Comparison of ENCODE assay signal across 8 cellular contexts in the genomic region with DNA sequence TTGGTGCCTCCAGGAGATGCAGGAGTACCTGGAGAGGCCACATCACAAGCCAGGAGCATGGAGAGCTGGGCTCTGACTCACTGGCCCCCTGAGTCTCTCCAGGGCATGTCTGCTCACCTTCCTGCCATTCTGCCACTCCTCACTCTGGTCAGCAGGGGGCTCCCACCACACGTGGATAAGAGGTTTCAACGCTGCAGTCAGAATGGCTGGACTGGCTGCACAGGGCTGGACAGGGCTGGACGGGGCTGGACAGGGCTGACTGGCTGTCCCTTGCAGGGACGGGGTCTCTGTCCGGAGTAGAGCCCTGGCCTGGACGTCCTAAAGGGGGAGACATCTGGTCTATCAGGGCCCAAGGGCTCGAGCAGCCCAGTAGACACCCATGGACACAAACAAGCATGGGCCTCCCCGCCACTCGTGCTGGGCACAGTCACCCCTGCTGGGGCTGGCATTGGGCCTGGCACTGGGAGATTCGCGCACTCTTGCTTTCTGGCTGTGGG. TPM values are rescaled to one million over a fixed set of nuclear protein-coding genes. Genes with fewer than 3 reads are reported as not detected.
DNase-seq lines count a peak whose midpoint lies in the region; ATAC-seq and FAIRE-seq lines count a peak whose summit lies in the region.

No MANE protein-coding gene starts in this region.

- POLR2A ChIA-PET in T-cell (lab: Charles Lee) = no interaction called here

- no peak overlapping the region for H3K4me3 Mint-ChIP-seq in T-cell

- no peaks in the 10 kb centered on the region for H3K9me3 Mint-ChIP-seq in T-cell

- CTCF ChIA-PET in T-cell (lab: Charles Lee) = interaction anchor here (0.7 to 1.1 kb wide), 3 partner anchors 17 to 541 kb away, joined by 3 read pairs; a partner anchor contains a TSS

- peak overlapping the region in 1 of 2 donors; percentile 55 for H3K27ac Mint-ChIP-seq in T-cell

- peak; percentile 61 for FAIRE-seq in G401.6 (lab: Jason Lieb, UNC)

- peaks cover 7% of the 10 kb centered on the region for H3K36me3 Mint-ChIP-seq in T-cell

- DNase-seq in M059J (ENCODE audit: low read depth) (peak; percentile 91), T-cell (peak; percentile 38 to 73 (median 57)), amniotic epithelial cell (ENCODE audit: low read depth) (peak; percentile 82), left cardiac atrium (peak; percentile 79), renal cortical epithelial cell (ENCODE audit: low read depth) (peak; percentile 83)

- H3K4me1 Mint-ChIP-seq in T-cell = peaks cover 34 to 42% (median 41%) of the 10 kb centered on the region in 3 donors

- peaks cover 0 to 1% of the 10 kb centered on the region in 2 donors for H3K27me3 Mint-ChIP-seq in T-cell

- peak; percentile 67 to 77 (median 72) for ATAC-seq in T-cell (replicated peaks in 1 of 4)
- peak; percentile 83 to 85 for ATAC-seq in left cardiac atrium
- ATAC-seq in HG02870 (IDR thresholded peaks at IDR 0.05; ENCODE audit: unreplicated experiment) = no peak
- ATAC-seq in GM18520 (IDR thresholded peaks at IDR 0.05; ENCODE audit: unreplicated experiment) = no peak

- intact Hi-C loops in left cardiac atrium (cut with DNase I) = loop anchor here (1.0 to 10.0 kb wide), 5 partner anchors 110 to 248 kb away; a partner anchor contains a TSS

RNA-seq across cellular contexts. Expression of a gene that starts 34.6 kb away (rescaled TPM):
- total RNA-seq in M059J (2014; rRNA removed; shearing (Covaris generic)) = 0.25 and 0.27 TPM in 2 replicates
- total RNA-seq in T-cell (100 to 1,000 TPM; 146 to 181 (median 151) TPM), left cardiac atrium (10 to 100 TPM; 12.7 to 15.3 TPM), renal cortical epithelial cell (not detected in 2 replicates)

Comparison
In these comparisons a context has a peak if more than half of its experiments do, and no peak if none do; other contexts are left out.
1. ATAC-seq: peak in T-cell (4 of 4) and left cardiac atrium (2 of 2); none in HG02870 (single experiment) and GM18520 (single experiment).
2. RNA of a gene that starts 34.6 kb away (total RNA-seq): 146 to 181 TPM in T-cell and 12.7 to 15.3 TPM in left cardiac atrium; 0.25 to 0.27 TPM in M059J and not detected in renal cortical epithelial cell; every median in the first group is over 10 times any median in the second.
3. Peak in every context shown above with its lines, with median percentiles within 50 percentile points of each other: DNase-seq.